In genomic region chr12:4562034-4562657, GRCh38 we compare ENCODE assay signal across 9 cellular contexts. TPM values are rescaled to one million over a fixed set of nuclear protein-coding genes. Genes with fewer than 3 reads are reported as not detected.
DNase-seq lines count a peak whose midpoint lies in the region; ATAC-seq and FAIRE-seq lines count a peak whose summit lies in the region.
"Had no signal": no experiment of that assay in that cellular context is flagged by ENCODE, and none has a peak within 500 bp of the region (broad histone marks: within the 10 kb centered on the region; RNA-seq: fewer than 3 reads in every experiment).

TSS of gene DYRK4 (plus strand) at chr12:4562208. CDS start at chr12:4562246, 38 bp downstream.

- no peaks in the 10 kb centered on the region for H3K27me3 ChIP-seq in esophagus (ENCODE audit: control insufficient read depth in 1 of 2, insufficient read depth in 2 of 2, low read length in 2 of 2)

- ATAC-seq in activated naive CD4-positive, alpha-beta T cell treated with anti-CD3 and anti-CD28 coated beads, Interleukin-2, amount 50 U/mL, for 72 hours: peak; percentile 26 to 28
- ATAC-seq in memory B cell (ENCODE audit: low read depth) (no peak), HG03442 (IDR thresholded peaks at IDR 0.05; ENCODE audit: unreplicated experiment) (no peak)

- no peaks in the 10 kb centered on the region for H3K4me1 ChIP-seq in esophagus (ENCODE audit: control insufficient read depth in 2 of 2, insufficient read depth in 2 of 2, low read length in 1 of 2)

- H3K27ac Mint-ChIP-seq in activated naive CD4-positive, alpha-beta T cell treated with anti-CD3 and anti-CD28 coated beads, Interleukin-2, amount 50 U/mL, for 72 hours: no peak within 1 kb of the TSS
- no peak within 1 kb of the TSS for H3K27ac Mint-ChIP-seq in memory B cell

- no peak for DNase-seq in activated naive CD4-positive, alpha-beta T cell treated with anti-CD3 and anti-CD28 coated beads, Interleukin-2, amount 50 U/mL, for 72 hours (ENCODE audit: low spot score in 2 of 2)
- DNase-seq in activated naive CD4-positive, alpha-beta T cell (lab: John Stamatoyannopoulos, UW): no peak
- DNase-seq in SK-N-DZ (ENCODE audit: low spot score): peak; percentile 57
- no peak for DNase-seq in memory B cell (ENCODE audit: low spot score in 2 of 2)
- no peak for DNase-seq in urothelium cell line (ENCODE audit: low spot score)

- 13 to 18% methylated on average over 44 of the region's 44 CpGs for WGBS in esophagus, 2 donors

- H3K36me3 Mint-ChIP-seq in activated naive CD4-positive, alpha-beta T cell treated with anti-CD3 and anti-CD28 coated beads, Interleukin-2, amount 50 U/mL, for 72 hours: peaks cover 0 to 5% of the 10 kb centered on the region in 2 donors
- no peaks in the 10 kb centered on the region for H3K36me3 Mint-ChIP-seq in memory B cell

- H3K9me3 ChIP-seq in esophagus (ENCODE audit: control insufficient read depth in 2 of 2, insufficient read depth in 1 of 2, low read depth in 1 of 2, low read length in 1 of 2): no peaks in the 10 kb centered on the region

- no peak for FAIRE-seq in urothelium cell line (lab: Jason Lieb, UNC)
- FAIRE-seq: colon had no signal

- H3K4me3 ChIP-seq in esophagus (ENCODE audit: low read depth in 1 of 2, low read length in 2 of 2): peak within 1 kb of the TSS; percentile 8 to 39

- H3K9me3 Mint-ChIP-seq in activated naive CD4-positive, alpha-beta T cell treated with anti-CD3 and anti-CD28 coated beads, Interleukin-2, amount 50 U/mL, for 72 hours: no peaks in the 10 kb centered on the region
- H3K9me3 Mint-ChIP-seq in memory B cell: peaks cover 2% of the 10 kb centered on the region

- peaks cover 23% of the 10 kb centered on the region for H3K4me1 Mint-ChIP-seq in memory B cell

- H3K27me3 Mint-ChIP-seq in memory B cell: no peaks in the 10 kb centered on the region

- peak within 1 kb of the TSS; percentile 51 for H3K4me3 Mint-ChIP-seq in memory B cell

- no peaks in the 10 kb centered on the region for H3K36me3 ChIP-seq in esophagus (ENCODE audit: control insufficient read depth in 2 of 2, insufficient read depth in 2 of 2, low read length in 1 of 2)

- H3K27ac ChIP-seq in esophagus (ENCODE audit: low read depth in 2 of 2, low read length in 1 of 2): no peak within 1 kb of the TSS
- no peak within 1 kb of the TSS for H3K27ac ChIP-seq in temporal lobe (ENCODE audit: low read depth, low read length)

RNA-seq across cellular contexts. Expression of gene DYRK4, which starts in this region (rescaled TPM):
- 10 to 100 TPM; 18.5 to 34.9 TPM for total RNA-seq in activated naive CD4-positive, alpha-beta T cell treated with anti-CD3 and anti-CD28 coated beads, Interleukin-2, amount 50 U/mL, for 72 hours
- polyA plus RNA-seq in SK-N-DZ (2014; cell fraction: cytosol; rRNA removed): 32.7 and 56.6 TPM in 2 replicates
- 65.9 and 73.9 TPM in 2 replicates for polyA plus RNA-seq in SK-N-DZ (2014; cell fraction: nucleus; rRNA removed)
- 10 to 100 TPM; 27.1 to 34.7 TPM for polyA plus RNA-seq in esophagus
- total RNA-seq in temporal lobe: 12.3 TPM

Comparison
In these comparisons a context has a peak if more than half of its experiments do, and no peak if none do; other contexts are left out.
1. ATAC-seq: peak in activated naive CD4-positive, alpha-beta T cell treated with anti-CD3 and anti-CD28 coated beads, Interleukin-2, amount 50 U/mL, for 72 hours (2 of 2); none in memory B cell (single experiment) and HG03442 (single experiment).